In genomic region chr19:40528078-40528477, GRCh38 we compare ENCODE assay signal across 30 cellular contexts. TPM values are rescaled to one million over a fixed set of nuclear protein-coding genes. Genes with fewer than 3 reads are reported as not detected.
DNase-seq lines count a peak whose midpoint lies in the region; ATAC-seq, FAIRE-seq and TF ChIP-seq lines count a peak whose summit lies in the region.
"Had no signal": no experiment of that assay in that cellular context is flagged by ENCODE, and none has a peak within 500 bp of the region (broad histone marks: within the 10 kb centered on the region; RNA-seq: fewer than 3 reads in every experiment).

No MANE protein-coding gene starts in this region.

- H3K27me3 Mint-ChIP-seq in activated T-cell treated with anti-CD3 and anti-CD28 coated beads, Interleukin-2, amount 50 U/mL, for 4 hours (ENCODE audit: low read depth), result peaks cover 21% of the 10 kb centered on the region
- peaks cover 42 to 60% of the 10 kb centered on the region in 2 donors for H3K27me3 Mint-ChIP-seq in stimulated activated naive B cell treated with anti-CD40 and anti-IgM and Interleukin-4, amounts not matched to agents 10 μg/mL and 1 μg/mL and 100 μg/mL, for 72 hours

- H3K4me1 ChIP-seq in kidney (ENCODE audit: control insufficient read depth in 1 of 2, insufficient read depth in 1 of 2, low read depth in 1 of 2, low read length in 2 of 2), result peaks cover 0 to 15% of the 10 kb centered on the region in 2 donors

- H3K27ac Mint-ChIP-seq in stimulated activated naive B cell treated with anti-CD40 and anti-IgM and Interleukin-4, amounts not matched to agents 10 μg/mL and 1 μg/mL and 100 μg/mL, for 72 hours, result peak overlapping the region; percentile 79

- FAIRE-seq in kidney (lab: Jason Lieb, UNC) (no peak), GM12891 (lab: Jason Lieb, UNC) (no peak)
- FAIRE-seq: GM12878, GM19239 had no signal

- DNase-seq in activated T-cell treated with anti-CD3 and anti-CD28 coated beads, Interleukin-2, amount 50 U/mL, for 4 hours, result no peak
- DNase-seq in activated T-cell treated with anti-CD3 and anti-CD28 coated beads for 4 hours (no peak), kidney (peak; percentile 67), GM12891 (ENCODE audit: insufficient read length, low spot score) (no peak), OCI-M2 (lab: John Stamatoyannopoulos, UW; ENCODE audit: unreplicated experiment) (no peak)
- no peak for DNase-seq in stimulated activated naive B cell treated with anti-CD40 and anti-IgM and Interleukin-4, amounts not matched to agents 10 μg/mL and 1 μg/mL and 100 μg/mL, for 72 hours
- DNase-seq: BE2C; CD8-positive, alpha-beta memory T cell; DMS 273 treated with DMSO at 0.1 percent for 48 hours; DMS79; EL; GDM1; H7; Karpas-422; NCI-H1092 treated with DMSO at 0.1 percent for 48 hours; NCI-H1436; NCI-H187; NCI-H2171 treated with DMSO at 0.1 percent for 48 hours; NCI-H345; NCI-H510A treated with DMSO at 0.1 percent for 48 hours; NCI-H774; PC-9; SJCRH30 had no signal

- intact Hi-C loops in kidney (cut with DNase I), result no loop called here

- no peak for TF ChIP-seq POLR2A in GM12891 (IDR thresholded peaks at IDR 0.05; ENCODE audit: low read depth, low read length)

- H3K9me3 Mint-ChIP-seq in activated T-cell treated with anti-CD3 and anti-CD28 coated beads, Interleukin-2, amount 50 U/mL, for 4 hours, result no peaks in the 10 kb centered on the region
- H3K9me3 Mint-ChIP-seq in stimulated activated naive B cell treated with anti-CD40 and anti-IgM and Interleukin-4, amounts not matched to agents 10 μg/mL and 1 μg/mL and 100 μg/mL, for 72 hours, result no peaks in the 10 kb centered on the region
- H3K9me3 Mint-ChIP-seq: CD8-positive, alpha-beta memory T cell had no signal

- H3K4me3 ChIP-seq in kidney (ENCODE audit: low read length in 2 of 2), result no peak overlapping the region
- H3K4me3 ChIP-seq: GM12878, PC-9, SJCRH30 had no signal

- peak overlapping the region; percentile 38 for H3K4me3 Mint-ChIP-seq in activated T-cell treated with anti-CD3 and anti-CD28 coated beads, Interleukin-2, amount 50 U/mL, for 4 hours
- H3K4me3 Mint-ChIP-seq in stimulated activated naive B cell treated with anti-CD40 and anti-IgM and Interleukin-4, amounts not matched to agents 10 μg/mL and 1 μg/mL and 100 μg/mL, for 72 hours, result peak overlapping the region in 1 of 2 donors; percentile 5
- H3K4me3 Mint-ChIP-seq: CD14-positive monocyte had no signal

- H3K9ac ChIP-seq in kidney (ENCODE audit: low read length in 2 of 2), result no peak overlapping the region

- H3K36me3 ChIP-seq in kidney (ENCODE audit: control insufficient read depth in 1 of 2, insufficient read depth in 2 of 2, low read length in 2 of 2), result no peaks in the 10 kb centered on the region
- H3K36me3 ChIP-seq: BE2C, SJCRH30 had no signal

- no peak for ATAC-seq in activated T-cell treated with anti-CD3 and anti-CD28 coated beads, Interleukin-2, amount 50 U/mL, for 4 hours
- no peak for ATAC-seq in stimulated activated naive B cell treated with anti-CD40 and anti-IgM and Interleukin-4, amounts not matched to agents 10 μg/mL and 1 μg/mL and 100 μg/mL, for 72 hours (replicated peaks)
- no peak for ATAC-seq in HG03108 (IDR thresholded peaks at IDR 0.05; ENCODE audit: unreplicated experiment)
- ATAC-seq: SK-N-SH treated with all-trans-retinoic acid at 6 μM for 48 hours had no signal

- H3K27ac ChIP-seq in VCaP, result peak overlapping the region; percentile 91; the same call in 1 of the 2 replicates
- no peak overlapping the region for H3K27ac ChIP-seq in kidney (ENCODE audit: low read depth in 2 of 2, low read length in 2 of 2)
- H3K27ac ChIP-seq: HL-60, PC-9, SJCRH30 had no signal

- H3K36me3 Mint-ChIP-seq in activated T-cell treated with anti-CD3 and anti-CD28 coated beads, Interleukin-2, amount 50 U/mL, for 4 hours (ENCODE audit: insufficient read depth), result no peaks in the 10 kb centered on the region
- H3K36me3 Mint-ChIP-seq in stimulated activated naive B cell treated with anti-CD40 and anti-IgM and Interleukin-4, amounts not matched to agents 10 μg/mL and 1 μg/mL and 100 μg/mL, for 72 hours, result no peaks in the 10 kb centered on the region
- H3K36me3 Mint-ChIP-seq: CD8-positive, alpha-beta memory T cell had no signal

- peaks cover 13% of the 10 kb centered on the region for H3K4me1 Mint-ChIP-seq in activated T-cell treated with anti-CD3 and anti-CD28 coated beads, Interleukin-2, amount 50 U/mL, for 4 hours (ENCODE audit: low read depth)
- H3K4me1 Mint-ChIP-seq in stimulated activated naive B cell treated with anti-CD40 and anti-IgM and Interleukin-4, amounts not matched to agents 10 μg/mL and 1 μg/mL and 100 μg/mL, for 72 hours, result peaks cover 11 to 25% of the 10 kb centered on the region in 2 donors

- no peaks in the 10 kb centered on the region for H3K9me3 ChIP-seq in kidney (ENCODE audit: control insufficient read depth in 1 of 2, low read length in 2 of 2)
- H3K9me3 ChIP-seq: BE2C, SJCRH30 had no signal

- TF ChIP-seq CTCF in VCaP (conservative IDR thresholded peaks at IDR 0.05), result no peak
- no peak for TF ChIP-seq CTCF in kidney (IDR thresholded peaks at IDR 0.05; ENCODE audit: borderline replicate concordance, extremely low read depth, insufficient read depth)

TF ChIP-seq in GM12891, 5 proteins besides CTCF, POLR2A, EP300 and RAD21:
- no peak for TF ChIP-seq TAF1 (IDR thresholded peaks at IDR 0.05; ENCODE audit: low read depth, low read length)
- no peak for TF ChIP-seq PAX5 (IDR thresholded peaks at IDR 0.05; ENCODE audit: insufficient read depth, low read length, severe bottlenecking)
- TF ChIP-seq POU2F2 (IDR thresholded peaks at IDR 0.05; ENCODE audit: low read depth, low read length), result no peak
- no peak for TF ChIP-seq SPI1 (IDR thresholded peaks at IDR 0.05; ENCODE audit: low read depth, low read length)
- TF ChIP-seq POLR2AphosphoS5 (IDR thresholded peaks at IDR 0.05; ENCODE audit: low read depth, low read length), result no peak
TF ChIP-seq in GM12891: peak in this region for 0.

RNA-seq across cellular contexts. Expression of gene SHKBP1, which starts 48.6 kb away (rescaled TPM):
- 10 to 100 TPM; 80.1 to 86.1 (median 84.8) TPM for total RNA-seq in activated T-cell treated with anti-CD3 and anti-CD28 coated beads, Interleukin-2, amount 50 U/mL, for 4 hours
- 69.6 TPM for total RNA-seq in kidney
- 91.3 TPM for polyA plus RNA-seq in kidney (ENCODE audit: insufficient read depth, low read depth, low replicate concordance)
- 61.3 TPM for polyA plus RNA-seq in GM12891 (2012; ENCODE audit: low read depth, missing spikeins)
